ENCODE assay signal across 8 cellular contexts in the genomic region with DNA sequence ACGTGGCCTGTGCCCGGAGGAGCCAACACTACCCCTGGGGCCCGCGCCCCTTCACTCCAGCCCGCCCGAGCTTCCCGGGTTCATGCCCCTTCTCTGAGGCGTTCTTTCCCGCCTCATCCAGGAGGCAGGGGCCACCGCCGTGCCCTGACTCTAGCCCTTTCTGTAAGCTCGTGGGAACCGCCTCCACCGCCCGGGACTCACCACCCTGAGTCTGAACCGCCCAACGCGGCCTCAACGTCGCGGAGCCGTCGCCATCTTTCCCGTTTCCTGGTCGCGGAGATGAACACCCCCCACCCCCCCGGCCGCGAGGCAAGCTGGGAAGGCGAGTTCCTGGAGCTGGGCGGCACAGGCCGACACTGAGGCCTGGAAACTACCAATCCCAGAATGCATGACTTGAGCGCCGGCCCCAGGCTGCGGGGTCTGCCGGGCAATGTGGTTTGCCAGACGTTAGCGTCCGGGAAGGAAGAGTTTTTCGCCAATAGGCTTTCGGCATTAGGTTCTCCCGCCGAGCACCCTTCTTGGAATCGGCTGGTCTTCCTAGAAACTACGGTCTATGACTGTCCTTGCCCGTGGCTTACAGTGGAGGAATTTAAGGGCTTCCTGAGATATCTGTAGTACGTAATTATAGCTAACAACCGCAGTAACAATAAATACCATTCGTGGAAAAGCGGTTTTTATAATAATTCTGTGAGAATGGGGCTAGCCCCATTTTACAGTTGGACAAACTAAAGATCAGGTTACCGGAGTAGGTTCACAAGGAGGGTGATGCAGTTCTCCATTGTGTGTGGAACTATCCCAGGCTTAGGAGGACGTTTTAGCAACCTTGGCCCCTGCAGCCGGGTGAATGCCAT. TPM values are rescaled to one million over a fixed set of nuclear protein-coding genes. Genes with fewer than 3 reads are reported as not detected.
DNase-seq lines count a peak whose midpoint lies in the region; ATAC-seq and TF ChIP-seq lines count a peak whose summit lies in the region.

A gene (minus strand): TSS at position 281 of the 851 bp plus-strand sequence. CDS start 6,381 bp downstream, outside the sequence.

- peaks cover 16% of the 10 kb centered on the region for H3K4me1 ChIP-seq in osteoblast (ENCODE audit: insufficient read depth, low read length)
- H3K4me1 ChIP-seq in thoracic aorta (ENCODE audit: control insufficient read depth in 1 of 2, low read depth in 2 of 2): peaks cover 15 to 26% of the 10 kb centered on the region in 2 donors

- H3K79me2 ChIP-seq in osteoblast (ENCODE audit: insufficient read depth, low read length): peaks cover 46% of the 10 kb centered on the region

- peak within 1 kb of the TSS; percentile 97 to 99 for H3K27ac Mint-ChIP-seq in activated naive CD4-positive, alpha-beta T cell treated with anti-CD3 and anti-CD28 coated beads, Interleukin-2, amount 50 U/mL, for 72 hours

- ATAC-seq in HG02610 (IDR thresholded peaks at IDR 0.05; ENCODE audit: unreplicated experiment) (peak; percentile 92), thoracic aorta (ENCODE audit: insufficient number of reproducible peaks, low FRiP score, low read depth) (peak; percentile 94)
- peak; percentile 95 to 97 for ATAC-seq in activated naive CD4-positive, alpha-beta T cell treated with anti-CD3 and anti-CD28 coated beads, Interleukin-2, amount 50 U/mL, for 72 hours

- H3K36me3 ChIP-seq in osteoblast (ENCODE audit: insufficient read depth, low read length) (peaks cover 4% of the 10 kb centered on the region), thoracic aorta (no peaks in the 10 kb centered on the region)

- peak within 1 kb of the TSS; percentile 92 for H3K27ac ChIP-seq in osteoblast (ENCODE audit: low read depth, low read length)
- H3K27ac ChIP-seq in thoracic aorta: peak within 1 kb of the TSS; percentile 75 to 79

- peaks cover 2% of the 10 kb centered on the region for H3K27me3 ChIP-seq in osteoblast (ENCODE audit: insufficient read depth, low read length)
- no peaks in the 10 kb centered on the region for H3K27me3 ChIP-seq in thoracic aorta (replicated peaks; ENCODE audit: insufficient read depth)

- TF ChIP-seq CTCF in osteoblast (IDR thresholded peaks at IDR 0.05; ENCODE audit: extremely low read depth, low read depth, low read length) (no peak), thoracic aorta (IDR thresholded peaks at IDR 0.05) (no peak)

- H4K20me1 ChIP-seq in osteoblast (ENCODE audit: insufficient read depth, low read length): peaks cover 13% of the 10 kb centered on the region

- DNase-seq in NCI-H1092 treated with DMSO at 0.1 percent for 48 hours (lab: John Stamatoyannopoulos, UW): peak; percentile 93
- DNase-seq in SKM-1 (lab: John Stamatoyannopoulos, UW; ENCODE audit: unreplicated experiment): peak; percentile 79
- DNase-seq in activated naive CD4-positive, alpha-beta T cell treated with anti-CD3 and anti-CD28 coated beads, Interleukin-2, amount 50 U/mL, for 72 hours (ENCODE audit: low spot score in 2 of 2): peak; percentile 86 to 94
- peak; percentile 96 for DNase-seq in glomerular visceral epithelial cell (ENCODE audit: extremely low spot score)
- DNase-seq in osteoblast (ENCODE audit: insufficient read length, low spot score, missing footprints): peak; percentile 100
- peak; percentile 81 for DNase-seq in thoracic aorta (ENCODE audit: low spot score)

- H3K36me3 Mint-ChIP-seq in activated naive CD4-positive, alpha-beta T cell treated with anti-CD3 and anti-CD28 coated beads, Interleukin-2, amount 50 U/mL, for 72 hours: peaks cover 23 to 33% of the 10 kb centered on the region in 2 donors

- no peaks in the 10 kb centered on the region for H3K9me3 ChIP-seq in osteoblast (ENCODE audit: low read depth, low read length)
- no peaks in the 10 kb centered on the region for H3K9me3 ChIP-seq in thoracic aorta

- H2AFZ ChIP-seq in osteoblast (ENCODE audit: low read length): peak within 1 kb of the TSS; percentile 97

- H3K9me3 Mint-ChIP-seq in activated naive CD4-positive, alpha-beta T cell treated with anti-CD3 and anti-CD28 coated beads, Interleukin-2, amount 50 U/mL, for 72 hours: no peaks in the 10 kb centered on the region

- peak within 1 kb of the TSS; percentile 79 for H3K4me2 ChIP-seq in osteoblast (ENCODE audit: insufficient read depth, low read length)

- H3K4me3 ChIP-seq in GM08714 (ENCODE audit: low read length) (peak within 1 kb of the TSS; percentile 97), osteoblast (ENCODE audit: insufficient read depth, low read length) (peak within 1 kb of the TSS; percentile 98), thoracic aorta (peak within 1 kb of the TSS; percentile 91)

RNA-seq across cellular contexts. Expression of the gene that starts here (rescaled TPM):
- 100 to 1,000 TPM in 1 of 2 donors, 10 to 100 TPM in 1; 90.7 to 121 TPM for total RNA-seq in activated naive CD4-positive, alpha-beta T cell treated with anti-CD3 and anti-CD28 coated beads, Interleukin-2, amount 50 U/mL, for 72 hours
- total RNA-seq in osteoblast (48.6 and 53.6 TPM in 2 replicates), thoracic aorta (10 to 100 TPM; 53.7 to 92.6 TPM)

Comparison
In these comparisons a context has a peak if more than half of its experiments do, and no peak if none do; other contexts are left out.
1. Peak in every context shown above with its lines: DNase-seq, ATAC-seq, H3K4me3 ChIP-seq and H3K27ac ChIP-seq.